ENCODE assay signal across 27 cellular contexts in the genomic region with DNA sequence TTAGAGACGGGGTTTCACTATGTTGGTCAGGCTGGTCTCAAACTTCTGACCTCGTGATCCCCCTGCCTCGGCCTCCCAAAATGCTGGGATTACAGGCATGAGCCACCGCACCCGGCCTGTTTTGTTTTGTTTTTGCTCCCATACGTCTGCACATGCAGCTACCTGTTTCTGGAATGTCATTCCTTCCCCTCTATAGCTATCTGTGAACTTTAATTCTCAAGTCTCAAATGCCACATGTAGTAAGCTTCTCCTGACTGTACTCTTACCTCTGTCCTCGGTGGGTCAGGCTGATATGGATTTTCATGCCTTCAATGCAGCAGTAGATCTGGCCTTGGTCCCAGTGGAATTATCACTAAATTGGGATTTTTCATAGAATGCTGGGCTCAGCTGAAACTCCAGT. TPM values are rescaled to one million over a fixed set of nuclear protein-coding genes. Genes with fewer than 3 reads are reported as not detected.
DNase-seq lines count a peak whose midpoint lies in the region; FAIRE-seq and TF ChIP-seq lines count a peak whose summit lies in the region.
"Had no signal": no experiment of that assay in that cellular context is flagged by ENCODE, and none has a peak within 500 bp of the region (broad histone marks: within the 10 kb centered on the region; RNA-seq: fewer than 3 reads in every experiment).

No MANE protein-coding gene starts in this region.

- no peaks in the 10 kb centered on the region for H3K4me1 ChIP-seq in endodermal cell (ENCODE audit: control insufficient read depth, insufficient read depth, low read length)
- peaks cover 17% of the 10 kb centered on the region for H3K4me1 ChIP-seq in mesodermal cell (ENCODE audit: control insufficient read depth, insufficient read depth, low read length, poor library complexity, severe bottlenecking)
- H3K4me1 ChIP-seq in suprapubic skin = peaks cover 13% of the 10 kb centered on the region
- H3K4me1 ChIP-seq: A549, SJCRH30 had no signal

- H3K27ac ChIP-seq in endodermal cell (ENCODE audit: low read depth, low read length) (no peak overlapping the region), mesodermal cell (ENCODE audit: low read depth, low read length, severe bottlenecking) (peak overlapping the region; percentile 70), suprapubic skin (peak overlapping the region; percentile 32)
- H3K27ac ChIP-seq: A549, GM23248, PC-9, SJCRH30 had no signal

- H3K9me3 ChIP-seq in endodermal cell (ENCODE audit: control insufficient read depth, low read length) (peaks cover 4% of the 10 kb centered on the region), mesodermal cell (ENCODE audit: control insufficient read depth, low read length) (peaks cover 8% of the 10 kb centered on the region), suprapubic skin (no peaks in the 10 kb centered on the region)
- H3K9me3 ChIP-seq: SJCRH30 had no signal

- TF ChIP-seq CTCF in endodermal cell (conservative IDR thresholded peaks at IDR 0.05) (no peak), suprapubic skin (IDR thresholded peaks at IDR 0.05) (no peak), mesothelial cell of epicardium (IDR thresholded peaks at IDR 0.05; ENCODE audit: unreplicated experiment) (no peak)

- H3K27me3 ChIP-seq in endodermal cell (ENCODE audit: control insufficient read depth, insufficient read depth, low read length, poor library complexity, severe bottlenecking) (no peaks in the 10 kb centered on the region), suprapubic skin (no peaks in the 10 kb centered on the region)
- H3K27me3 ChIP-seq: BLaER1 treated with 17β-estradiol and CSF1 and Interleukin-3, amounts not matched to agents 10 nM and 100 nM; SJCRH30 had no signal

- H3K4me1 Mint-ChIP-seq in endodermal cell = no peaks in the 10 kb centered on the region
- peaks cover 3% of the 10 kb centered on the region for H3K4me1 Mint-ChIP-seq in mesothelial cell of epicardium
- H3K4me1 Mint-ChIP-seq: CD4-positive, alpha-beta memory T cell had no signal

- FAIRE-seq in urothelium cell line (lab: Jason Lieb, UNC) = no peak
- FAIRE-seq: A549, GM18507, HTR-8/SVneo had no signal

- H3K27ac Mint-ChIP-seq in endodermal cell (no peak overlapping the region), mesothelial cell of epicardium (no peak overlapping the region)

- no peak for TF ChIP-seq EP300 in suprapubic skin (IDR thresholded peaks at IDR 0.05)

- DNase-seq in OCI-M1 (lab: John Stamatoyannopoulos, UW) (peak; percentile 47), endodermal cell (peak; percentile 14), suprapubic skin (ENCODE audit: low spot score in 2 of 2) (no peak), mesothelial cell of epicardium (ENCODE audit: low spot score in 2 of 2, unreplicated experiment in 2 of 2) (no peak), NCI-H1105 (lab: John Stamatoyannopoulos, UW) (no peak), urothelium cell line (ENCODE audit: low spot score) (no peak)
- DNase-seq in activated CD8-positive, alpha-beta memory T cell treated with anti-CD3 and anti-CD28 coated beads, Interleukin-2, amount 50 U/mL, for 48 hours = no peak
- DNase-seq: AML-193; CD4-positive, alpha-beta memory T cell; COR-L47; DMS53; GM23248; H7; KG1; NCI-H1092; NCI-H1436; NCI-H187; NCI-H2107; NCI-H524; NCI-H774; PC-9; SJCRH30 had no signal

- H3K27me3 Mint-ChIP-seq in endodermal cell (ENCODE audit: insufficient read depth) (no peaks in the 10 kb centered on the region), mesothelial cell of epicardium (ENCODE audit: low read depth) (no peaks in the 10 kb centered on the region)

- 83 to 94% methylated on average over 6 to 7 of the region's 7 CpGs for WGBS in endodermal cell (ENCODE audit: insufficient coverage in 1 of 2, insufficient read length in 1 of 2), 2 experiments
- WGBS in mesodermal cell (ENCODE audit: insufficient coverage in 2 of 2), 2 experiments = 85 to 90% methylated on average over 6 to 7 of the region's 7 CpGs
- 64% methylated on average over 7 of the region's 7 CpGs for WGBS in suprapubic skin

- H3K9ac ChIP-seq in endodermal cell (ENCODE audit: extremely low read depth, low read length, poor library complexity, severe bottlenecking) = no peak overlapping the region
- H3K9ac ChIP-seq: BLaER1 treated with 17β-estradiol and CSF1 and Interleukin-3, amounts not matched to agents 10 nM and 100 nM; GM23248 had no signal

- no peak overlapping the region for H3K4me3 Mint-ChIP-seq in endodermal cell
- H3K4me3 Mint-ChIP-seq in mesothelial cell of epicardium = no peak overlapping the region
- H3K4me3 Mint-ChIP-seq: CD4-positive, alpha-beta memory T cell had no signal

- H3K36me3 ChIP-seq in endodermal cell (ENCODE audit: control insufficient read depth, insufficient read depth, low read length) (no peaks in the 10 kb centered on the region), mesodermal cell (ENCODE audit: control insufficient read depth, insufficient read depth, low read length) (no peaks in the 10 kb centered on the region), suprapubic skin (no peaks in the 10 kb centered on the region)
- H3K36me3 ChIP-seq: SJCRH30 had no signal

- H3K4me3 ChIP-seq in endodermal cell (ENCODE audit: low read length) = no peak overlapping the region
- H3K4me3 ChIP-seq in mesodermal cell (ENCODE audit: extremely low read depth, insufficient read depth, low read length, poor library complexity, severe bottlenecking) = no peak overlapping the region
- no peak overlapping the region for H3K4me3 ChIP-seq in suprapubic skin
- H3K4me3 ChIP-seq: A549; BLaER1 treated with 17β-estradiol and CSF1 and Interleukin-3, amounts not matched to agents 10 nM and 100 nM; GM23248; PC-9; SJCRH30 had no signal

- no peak for TF ChIP-seq POLR2A in suprapubic skin (IDR thresholded peaks at IDR 0.05)

- H3K36me3 Mint-ChIP-seq in endodermal cell (ENCODE audit: low read depth) (no peaks in the 10 kb centered on the region), mesothelial cell of epicardium (peaks cover 10% of the 10 kb centered on the region)
- H3K36me3 Mint-ChIP-seq: CD4-positive, alpha-beta memory T cell had no signal

- H3K9me3 Mint-ChIP-seq in endodermal cell = peaks cover 9% of the 10 kb centered on the region
- H3K9me3 Mint-ChIP-seq in mesothelial cell of epicardium = peaks cover 27% of the 10 kb centered on the region

RNA-seq across cellular contexts. Expression of gene SWAP70, which starts 12.4 kb away (rescaled TPM):
- total RNA-seq in endodermal cell = 10 to 100 TPM; 28.8 to 30.7 TPM
- 19.8 TPM for polyA plus RNA-seq in endodermal cell (2013, experiment 1 of 2)
- 19.6 TPM for polyA plus RNA-seq in endodermal cell (2013, experiment 2 of 2)
- polyA plus RNA-seq in mesodermal cell (2013, experiment 1 of 2) = 26.1 TPM
- polyA plus RNA-seq in mesodermal cell (2013, experiment 2 of 2) = 27.1 TPM
- 10 to 100 TPM; 27.6 to 64.9 (median 35.8) TPM for total RNA-seq in suprapubic skin
- total RNA-seq in mesothelial cell of epicardium = 22.9 to 25.9 TPM (median 24.0 TPM) in 3 replicates

Comparison
In these comparisons a context has a peak if more than half of its experiments do, and no peak if none do; other contexts are left out.
1. DNase-seq: peak in OCI-M1 (single experiment) and endodermal cell (single experiment); none in suprapubic skin (0 of 2), mesothelial cell of epicardium (0 of 2), NCI-H1105 (single experiment), activated CD8-positive, alpha-beta memory T cell treated with anti-CD3 and anti-CD28 coated beads, Interleukin-2, amount 50 U/mL, for 48 hours (single experiment) and urothelium cell line (single experiment).